In genomic region chr15:99729920-99730319, GRCh38 we compare ENCODE assay signal across 8 cellular contexts. TPM values are rescaled to one million over a fixed set of nuclear protein-coding genes. Genes with fewer than 3 reads are reported as not detected.
A peak's percentile ranks its signal among the peaks of the same experiment; 100 is the strongest.
DNase-seq lines count a peak whose midpoint lies in the region; ATAC-seq and TF ChIP-seq lines count a peak whose summit lies in the region.

No MANE protein-coding gene starts in this region.

- H3K36me3 ChIP-seq in CD8-positive, alpha-beta memory T cell (ENCODE audit: insufficient read depth, low read length) = peaks cover 4% of the 10 kb centered on the region

- H3K4me1 Mint-ChIP-seq in nephron = peaks cover 42% of the 10 kb centered on the region
- H3K4me1 Mint-ChIP-seq in CD8-positive, alpha-beta memory T cell = peaks cover 12 to 24% (median 22%) of the 10 kb centered on the region in 3 donors

- H3K4me3 ChIP-seq in LNCaP clone FGC (ENCODE audit: low read depth, low read length) = no peak overlapping the region
- H3K4me3 ChIP-seq in CD8-positive, alpha-beta memory T cell (ENCODE audit: low read length) = no peak overlapping the region

- H3K27ac ChIP-seq in CD8-positive, alpha-beta memory T cell (ENCODE audit: low read depth, low read length) = no peak overlapping the region

- POLR2A ChIA-PET in CD8-positive, alpha-beta memory T cell (lab: Charles Lee) = no interaction called here

- H3K27me3 Mint-ChIP-seq in nephron (ENCODE audit: low read depth) = peaks cover 3% of the 10 kb centered on the region
- peaks cover 0 to 2% of the 10 kb centered on the region in 2 donors for H3K27me3 Mint-ChIP-seq in CD8-positive, alpha-beta memory T cell

- CTCF ChIA-PET in CD8-positive, alpha-beta memory T cell (lab: Charles Lee) = interaction anchor here (0.8 to 1.3 kb wide), 3 partner anchors 14 to 458 kb away, joined by 3 read pairs; no protein-coding TSS in a partner anchor

- peaks cover 8% of the 10 kb centered on the region for H3K9me3 Mint-ChIP-seq in nephron
- no peaks in the 10 kb centered on the region for H3K9me3 Mint-ChIP-seq in CD8-positive, alpha-beta memory T cell

- H3K9me3 ChIP-seq in CD8-positive, alpha-beta memory T cell (ENCODE audit: low read length) = no peaks in the 10 kb centered on the region

- no peak for ATAC-seq in activated CD4-positive, CD25-positive, alpha-beta regulatory T cell treated with anti-CD3 and anti-CD28 coated beads, Interleukin-2, amount 50 U/mL, for 24 hours
- ATAC-seq in GM19467 (IDR thresholded peaks at IDR 0.05; ENCODE audit: unreplicated experiment) (no peak), GM21619 (IDR thresholded peaks at IDR 0.05; ENCODE audit: unreplicated experiment) (no peak)

- TF ChIP-seq CTCF in LNCaP clone FGC (IDR thresholded peaks at IDR 0.05; ENCODE audit: control insufficient read depth, extremely low read depth, insufficient read depth) (peak; percentile 76), nephron (IDR thresholded peaks at IDR 0.05; ENCODE audit: unreplicated experiment in 3 of 3) (peak; percentile 31 to 51 (median 34))

- peaks cover 32% of the 10 kb centered on the region for H3K36me3 Mint-ChIP-seq in nephron (ENCODE audit: low read depth)
- H3K36me3 Mint-ChIP-seq in CD8-positive, alpha-beta memory T cell = peaks cover 0 to 26% (median 9%) of the 10 kb centered on the region in 3 donors

- H3K27me3 ChIP-seq in CD8-positive, alpha-beta memory T cell (ENCODE audit: insufficient read depth, low read length, poor library complexity, severe bottlenecking) = no peaks in the 10 kb centered on the region

- H3K4me1 ChIP-seq in CD8-positive, alpha-beta memory T cell (ENCODE audit: insufficient read depth, low read length) = peaks cover 11% of the 10 kb centered on the region

- DNase-seq in GM04504 (ENCODE audit: low read depth) (peak; percentile 35), LNCaP clone FGC (ENCODE audit: low read depth) (peak; percentile 17), dermis blood vessel endothelial cell (peak; percentile 73)
- no peak for DNase-seq in CD8-positive, alpha-beta memory T cell

- H3K4me3 Mint-ChIP-seq in nephron = peak overlapping the region; percentile 35 to 98 (median 69)
- H3K4me3 Mint-ChIP-seq in CD8-positive, alpha-beta memory T cell = peak overlapping the region in 1 of 7 donors; percentile 73

- peak overlapping the region; percentile 15 to 27 (median 20) for H3K27ac Mint-ChIP-seq in nephron
- H3K27ac Mint-ChIP-seq in CD8-positive, alpha-beta memory T cell = peak overlapping the region in 2 of 8 donors; percentile 14 to 47

RNA-seq across cellular contexts. Expression of gene LYSMD4, which starts 3.3 kb away (rescaled TPM):
- total RNA-seq in dermis blood vessel endothelial cell = 8.6 and 9.7 TPM in 2 replicates
- total RNA-seq in CD8-positive, alpha-beta memory T cell = 1 to 10 TPM; 7.9 to 8.4 TPM
- 6.5 TPM for polyA plus RNA-seq in CD8-positive, alpha-beta memory T cell

Comparison
In these comparisons a context has a peak if more than half of its experiments do, and no peak if none do; other contexts are left out.
1. DNase-seq: peak in GM04504 (single experiment), LNCaP clone FGC (single experiment) and dermis blood vessel endothelial cell (single experiment); none in CD8-positive, alpha-beta memory T cell (0 of 5).